10 cellular contexts compared by ENCODE assay signal in genomic region chr16:87963400-87963799, GRCh38. TPM values are rescaled to one million over a fixed set of nuclear protein-coding genes. Genes with fewer than 3 reads are reported as not detected.
DNase-seq lines count a peak whose midpoint lies in the region; ATAC-seq and TF ChIP-seq lines count a peak whose summit lies in the region.
"Had no signal": no experiment of that assay in that cellular context is flagged by ENCODE, and none has a peak within 500 bp of the region (broad histone marks: within the 10 kb centered on the region; RNA-seq: fewer than 3 reads in every experiment).

No MANE protein-coding gene starts in this region.

- TF ChIP-seq EP300 in gastroesophageal sphincter (IDR thresholded peaks at IDR 0.05), result no peak

- no peaks in the 10 kb centered on the region for H3K9me3 Mint-ChIP-seq in IgD-negative memory B cell
- H3K9me3 Mint-ChIP-seq: neural crest cell had no signal

- peaks cover 3% of the 10 kb centered on the region for H3K36me3 Mint-ChIP-seq in IgD-negative memory B cell

- 60 to 83% methylated on average over 6 to 9 of the region's 9 CpGs for WGBS in gastroesophageal sphincter (ENCODE audit: low coverage in 1 of 2), 2 donors

- no peaks in the 10 kb centered on the region for H3K27me3 ChIP-seq in gastroesophageal sphincter

- ATAC-seq in gastroesophageal sphincter, result no peak
- no peak for ATAC-seq in HG03108 (IDR thresholded peaks at IDR 0.05; ENCODE audit: unreplicated experiment)

- no peak for TF ChIP-seq POLR2A in gastroesophageal sphincter (IDR thresholded peaks at IDR 0.05)

- peak overlapping the region in 2 of 3 donors; percentile 25 to 64 for H3K27ac Mint-ChIP-seq in IgD-negative memory B cell

- TF ChIP-seq CTCF in gastroesophageal sphincter (IDR thresholded peaks at IDR 0.05), result no peak

- no peaks in the 10 kb centered on the region for H3K9me3 ChIP-seq in gastroesophageal sphincter

- no peaks in the 10 kb centered on the region for H3K36me3 ChIP-seq in gastroesophageal sphincter

- peaks cover 38 to 41% (median 38%) of the 10 kb centered on the region in 3 donors for H3K4me1 Mint-ChIP-seq in IgD-negative memory B cell

- H3K27me3 Mint-ChIP-seq in IgD-negative memory B cell, result no peaks in the 10 kb centered on the region

- H3K4me3 Mint-ChIP-seq in IgD-negative memory B cell, result peak overlapping the region in 1 of 4 donors; percentile 26
- H3K4me3 Mint-ChIP-seq: neural crest cell had no signal

- peaks cover 4 to 48% (median 17%) of the 10 kb centered on the region in 3 donors for H3K4me1 ChIP-seq in gastroesophageal sphincter

- H3K27ac ChIP-seq in gastroesophageal sphincter, result peak overlapping the region in 3 of 4 donors; percentile 33 to 48 (median 45)
- H3K27ac ChIP-seq: HL-60 had no signal

- H3K4me3 ChIP-seq in gastroesophageal sphincter, result no peak overlapping the region

- DNase-seq in activated T-cell treated with anti-CD3 and anti-CD28 coated beads for 48 hours (ENCODE audit: low read depth), result peak; percentile 60
- peak; percentile 59 to 68 for DNase-seq in stimulated activated CD8-positive, alpha-beta memory T cell treated with anti-CD3 and anti-CD28 coated beads, Interleukin-15, amount 100 ng/mL, for 4 hours (ENCODE audit: low read depth in 2 of 2)
- DNase-seq in iPS-NIHi11 (ENCODE audit: low spot score), result no peak
- no peak for DNase-seq in NK-92 (lab: John Stamatoyannopoulos, UW; ENCODE audit: unreplicated experiment)
- DNase-seq in NCI-H2171 (lab: John Stamatoyannopoulos, UW), result no peak

RNA-seq across cellular contexts. Expression of gene BANP, which starts 12.2 kb away (rescaled TPM):
- polyA plus RNA-seq in IgD-negative memory B cell, result 37.3 TPM
- total RNA-seq in gastroesophageal sphincter, result 10 to 100 TPM; 17.1 to 33.1 (median 24.2) TPM

RNA-seq across cellular contexts. Expression of gene CA5A, which starts 27.1 kb away (rescaled TPM):
- polyA plus RNA-seq in IgD-negative memory B cell, result not detected
- not detected for total RNA-seq in gastroesophageal sphincter
- total RNA-seq: neural crest cell had no signal

Comparison
In these comparisons a context has a peak if more than half of its experiments do, and no peak if none do; other contexts are left out.
1. DNase-seq: peak in activated T-cell treated with anti-CD3 and anti-CD28 coated beads for 48 hours (single experiment) and stimulated activated CD8-positive, alpha-beta memory T cell treated with anti-CD3 and anti-CD28 coated beads, Interleukin-15, amount 100 ng/mL, for 4 hours (2 of 2); none in iPS-NIHi11 (single experiment), NK-92 (single experiment) and NCI-H2171 (single experiment).